ENCODE assay signal across 8 cellular contexts in the genomic region with DNA sequence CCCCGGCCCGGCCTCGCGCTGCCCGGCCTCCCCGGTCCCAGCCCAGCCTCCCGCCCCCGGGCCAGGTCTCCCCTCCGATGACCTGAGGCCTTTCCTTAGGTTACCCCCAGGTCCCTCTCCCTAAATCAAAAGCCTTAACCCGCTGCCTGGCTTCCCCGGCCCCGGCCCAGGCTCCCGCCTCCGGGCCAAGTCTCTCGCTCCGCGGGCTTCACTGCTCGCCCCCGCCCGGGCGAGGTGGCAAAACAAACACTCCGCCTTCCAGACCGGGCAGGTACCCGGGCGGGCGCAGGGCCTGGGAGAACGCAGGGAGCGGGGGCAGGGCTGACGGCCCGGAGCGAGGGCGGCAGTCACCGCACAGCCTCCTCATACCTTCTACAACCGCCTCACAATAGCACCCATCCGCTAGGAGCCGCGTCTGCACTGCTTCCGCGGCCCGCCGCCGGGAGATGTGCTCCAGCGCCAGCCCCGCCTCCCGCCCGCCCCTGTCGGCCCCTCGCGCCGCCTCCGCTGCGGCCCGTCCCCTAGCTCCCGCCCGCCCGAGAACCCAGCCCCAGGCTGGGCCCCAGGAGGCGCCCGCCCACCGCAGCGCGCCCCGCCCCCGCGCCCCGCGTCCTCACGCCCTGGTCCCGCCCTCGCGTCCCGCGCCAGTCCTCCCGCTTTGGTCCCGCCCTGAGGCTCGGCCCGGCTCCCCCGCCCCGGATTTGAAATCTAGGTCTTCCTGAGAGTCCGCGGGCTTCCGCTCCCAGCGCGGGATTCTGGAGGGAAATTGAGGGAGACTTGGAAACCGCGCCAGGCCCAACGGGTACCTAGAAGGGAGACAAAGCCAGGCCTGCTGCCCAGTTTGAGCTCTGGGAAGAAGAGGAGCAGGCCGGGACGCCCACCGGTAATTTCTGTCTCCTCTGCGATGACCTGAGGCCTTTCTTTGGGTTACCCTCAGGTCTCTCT. TPM values are rescaled to one million over a fixed set of nuclear protein-coding genes. Genes with fewer than 3 reads are reported as not detected.
DNase-seq lines count a peak whose midpoint lies in the region; ATAC-seq and TF ChIP-seq lines count a peak whose summit lies in the region.

Gene CASP3, minus strand, starts transcription at position 422 of the 945 bp plus-strand sequence. CDS start 10,994 bp downstream, outside the sequence.
A gene with protein sequence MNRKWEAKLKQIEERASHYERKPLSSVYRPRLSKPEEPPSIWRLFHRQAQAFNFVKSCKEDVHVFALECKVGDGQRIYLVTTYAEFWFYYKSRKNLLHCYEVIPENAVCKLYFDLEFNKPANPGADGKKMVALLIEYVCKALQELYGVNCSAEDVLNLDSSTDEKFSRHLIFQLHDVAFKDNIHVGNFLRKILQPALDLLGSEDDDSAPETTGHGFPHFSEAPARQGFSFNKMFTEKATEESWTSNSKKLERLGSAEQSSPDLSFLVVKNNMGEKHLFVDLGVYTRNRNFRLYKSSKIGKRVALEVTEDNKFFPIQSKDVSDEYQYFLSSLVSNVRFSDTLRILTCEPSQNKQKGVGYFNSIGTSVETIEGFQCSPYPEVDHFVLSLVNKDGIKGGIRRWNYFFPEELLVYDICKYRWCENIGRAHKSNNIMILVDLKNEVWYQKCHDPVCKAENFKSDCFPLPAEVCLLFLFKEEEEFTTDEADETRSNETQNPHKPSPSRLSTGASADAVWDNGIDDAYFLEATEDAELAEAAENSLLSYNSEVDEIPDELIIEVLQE (plus strand): TSS at position 713 of the 945 bp plus-strand sequence. CDS start 7,403 bp downstream, outside the sequence.

- peak within 1 kb of the TSS; percentile 87 to 98 for H3K27ac Mint-ChIP-seq in activated naive CD4-positive, alpha-beta T cell treated with anti-CD3 and anti-CD28 coated beads, Interleukin-2, amount 50 U/mL, for 72 hours
- H3K27ac Mint-ChIP-seq in glutamatergic neuron (ENCODE audit: unreplicated experiment), result peak within 1 kb of the TSS; percentile 95

- H3K4me3 ChIP-seq in GM12865 (ENCODE audit: low read depth, low read length) (peak within 1 kb of the TSS; percentile 89), ovary (peak within 1 kb of the TSS; percentile 65), thymus (ENCODE audit: low read length) (peak within 1 kb of the TSS; percentile 59)

- H3K36me3 ChIP-seq in ovary (no peaks in the 10 kb centered on the region), thymus (ENCODE audit: control insufficient read depth, insufficient read depth) (no peaks in the 10 kb centered on the region)

- no peak for TF ChIP-seq EP300 in ovary (IDR thresholded peaks at IDR 0.05)

- H3K4me1 ChIP-seq in ovary (ENCODE audit: insufficient read depth), result peaks cover 4% of the 10 kb centered on the region
- H3K4me1 ChIP-seq in thymus (ENCODE audit: control insufficient read depth, insufficient read depth, low read length), result peaks cover 21% of the 10 kb centered on the region

- peak; percentile 12 for TF ChIP-seq CTCF in GM12865 (IDR thresholded peaks at IDR 0.05; ENCODE audit: insufficient read depth, low read depth, low read length, missing control alignments)
- TF ChIP-seq CTCF in glutamatergic neuron (IDR thresholded peaks at IDR 0.05; ENCODE audit: partially characterized antibody, unreplicated experiment), result no peak
- TF ChIP-seq CTCF in ovary (IDR thresholded peaks at IDR 0.05), result peak in 2 of 3 donors; percentile 15 to 29

- H3K4me3 Mint-ChIP-seq in glutamatergic neuron (ENCODE audit: unreplicated experiment), result peak within 1 kb of the TSS; percentile 97

- no peaks in the 10 kb centered on the region for H3K9me3 Mint-ChIP-seq in activated naive CD4-positive, alpha-beta T cell treated with anti-CD3 and anti-CD28 coated beads, Interleukin-2, amount 50 U/mL, for 72 hours
- H3K9me3 Mint-ChIP-seq in glutamatergic neuron (ENCODE audit: unreplicated experiment), result peaks cover 30% of the 10 kb centered on the region

- DNase-seq in GM12865 (ENCODE audit: low read depth) (peak; percentile 98), NCI-H1105 (lab: John Stamatoyannopoulos, UW) (peak; percentile 87), SKM-1 (lab: John Stamatoyannopoulos, UW; ENCODE audit: unreplicated experiment) (peak; percentile 91), glutamatergic neuron (peak; percentile 99), ovary (peak; percentile 96 to 99 (median 97))
- DNase-seq in activated naive CD4-positive, alpha-beta T cell treated with anti-CD3 and anti-CD28 coated beads, Interleukin-2, amount 50 U/mL, for 72 hours (ENCODE audit: low spot score in 2 of 2), result peak; percentile 96 to 97

- intact Hi-C loops in ovary (cut with DNase I), result loop anchor here in 2 of 4 donors (5.0 to 10.0 kb wide), 2 partner anchors 362 to 384 kb away; no protein-coding TSS in a partner anchor

- H3K27ac ChIP-seq in ovary (peak within 1 kb of the TSS; percentile 92 to 93), thymus (ENCODE audit: low read depth) (peak within 1 kb of the TSS; percentile 96)

- 1% methylated on average over 67 to 90 of the region's 90 CpGs for WGBS in ovary, 3 donors
- under 1% methylated on average over 88 of the region's 90 CpGs for WGBS in thymus

- H3K27me3 ChIP-seq in ovary (no peaks in the 10 kb centered on the region), thymus (ENCODE audit: control insufficient read depth, insufficient read depth) (no peaks in the 10 kb centered on the region)

- H3K9me3 ChIP-seq in ovary (no peaks in the 10 kb centered on the region), thymus (ENCODE audit: control insufficient read depth) (no peaks in the 10 kb centered on the region)

- TF ChIP-seq POLR2A in ovary (IDR thresholded peaks at IDR 0.05), result peak; percentile 80

- H3K27me3 Mint-ChIP-seq in glutamatergic neuron (ENCODE audit: unreplicated experiment), result peaks cover 14% of the 10 kb centered on the region

- peaks cover 24% of the 10 kb centered on the region for H3K4me1 Mint-ChIP-seq in glutamatergic neuron (ENCODE audit: low read depth, unreplicated experiment)

- peaks cover 20 to 43% of the 10 kb centered on the region in 2 donors for H3K36me3 Mint-ChIP-seq in activated naive CD4-positive, alpha-beta T cell treated with anti-CD3 and anti-CD28 coated beads, Interleukin-2, amount 50 U/mL, for 72 hours
- peaks cover 7% of the 10 kb centered on the region for H3K36me3 Mint-ChIP-seq in glutamatergic neuron (ENCODE audit: unreplicated experiment)

- ATAC-seq in HG02642 (IDR thresholded peaks at IDR 0.05; ENCODE audit: poor library complexity, unreplicated experiment), result peak; percentile 86
- peak; percentile 91 to 94 for ATAC-seq in activated naive CD4-positive, alpha-beta T cell treated with anti-CD3 and anti-CD28 coated beads, Interleukin-2, amount 50 U/mL, for 72 hours

RNA-seq across cellular contexts. Expression of gene CASP3, which starts in this region (rescaled TPM):
- 10 to 100 TPM; 42.0 to 58.7 TPM for total RNA-seq in activated naive CD4-positive, alpha-beta T cell treated with anti-CD3 and anti-CD28 coated beads, Interleukin-2, amount 50 U/mL, for 72 hours
- 311 TPM for total RNA-seq in glutamatergic neuron (ENCODE audit: unreplicated experiment)
- total RNA-seq in ovary, result 10 to 100 TPM; 10.2 to 14.0 (median 11.7) TPM
- 10 to 100 TPM in 1 of 2 donors, 1 to 10 TPM in 1; 8.9 to 13.6 TPM for polyA plus RNA-seq in ovary
- 37.9 TPM for polyA plus RNA-seq in thymus

RNA-seq across cellular contexts. Expression of the second gene that starts in this region (rescaled TPM):
- total RNA-seq in activated naive CD4-positive, alpha-beta T cell treated with anti-CD3 and anti-CD28 coated beads, Interleukin-2, amount 50 U/mL, for 72 hours, result 10 to 100 TPM; 10.8 to 24.9 TPM
- total RNA-seq in glutamatergic neuron (ENCODE audit: unreplicated experiment) (12.8 TPM), ovary (10 to 100 TPM; 16.7 to 29.2 (median 18.6) TPM)
- polyA plus RNA-seq in ovary (10 to 100 TPM; 14.1 to 14.4 TPM), thymus (59.0 TPM)

Comparison
In these comparisons a context has a peak if more than half of its experiments do, and no peak if none do; other contexts are left out.
1. Peak in every context shown above with its lines: DNase-seq, ATAC-seq, H3K4me3 ChIP-seq and H3K27ac ChIP-seq.